9 cellular contexts compared by ENCODE assay signal in genomic region chr13:30832377-30832776, GRCh38.
DNase-seq lines count a peak whose midpoint lies in the region; ATAC-seq and TF ChIP-seq lines count a peak whose summit lies in the region.
"Had no signal": no experiment of that assay in that cellular context is flagged by ENCODE, and none has a peak within 500 bp of the region (broad histone marks: within the 10 kb centered on the region; RNA-seq: fewer than 3 reads in every experiment).

No MANE protein-coding gene starts in this region.

- no peak overlapping the region for H3K27ac ChIP-seq in PC-9
- no peak overlapping the region for H3K27ac ChIP-seq in duodenal mucosa (ENCODE audit: low read depth, low read length)
- H3K27ac ChIP-seq in trophoblast cell (ENCODE audit: low read depth, low read length) = no peak overlapping the region

- DNase-seq in Calu3 (no peak), PC-9 (no peak), trophoblast cell (no peak), nephron progenitor cell (no peak), NCI-H82 (lab: John Stamatoyannopoulos, UW) (no peak)
- DNase-seq in activated CD4-positive, alpha-beta T cell treated with anti-CD3 and anti-CD28 coated beads, Interleukin-2, amount 50 U/mL, for 1 hour = no peak

- H3K9me3 Mint-ChIP-seq in Calu3 (ENCODE audit: low read depth, unreplicated experiment) (no peaks in the 10 kb centered on the region), nephron progenitor cell (peaks cover 10% of the 10 kb centered on the region)

- no peak overlapping the region for H2BK12ac ChIP-seq in trophoblast cell (ENCODE audit: low read length)

- H3K9me3 ChIP-seq in PC-9 (ENCODE audit: insufficient read depth, low read depth) (no peaks in the 10 kb centered on the region), duodenal mucosa (ENCODE audit: control insufficient read depth in 1 of 2, low read length in 2 of 2) (no peaks in the 10 kb centered on the region), trophoblast cell (ENCODE audit: insufficient read depth, low read depth, low read length) (no peaks in the 10 kb centered on the region)

- H3K4me3 Mint-ChIP-seq in Calu3 (ENCODE audit: low read depth, unreplicated experiment) (peak overlapping the region; percentile 62), nephron progenitor cell (no peak overlapping the region)
- H3K4me3 Mint-ChIP-seq: H9 had no signal

- H4K12ac ChIP-seq in trophoblast cell (ENCODE audit: low read depth, low read length) = no peak overlapping the region

- H3K4me3 ChIP-seq in PC-9 = no peak overlapping the region
- no peak overlapping the region for H3K4me3 ChIP-seq in duodenal mucosa (ENCODE audit: low read depth in 1 of 2, low read length in 2 of 2)
- H3K4me3 ChIP-seq in trophoblast cell (ENCODE audit: low read depth, low read length) = no peak overlapping the region

- H3K36me3 ChIP-seq in PC-9 (ENCODE audit: low read depth) (no peaks in the 10 kb centered on the region), duodenal mucosa (ENCODE audit: control insufficient read depth in 1 of 2, insufficient read depth in 2 of 2, low read length in 2 of 2) (no peaks in the 10 kb centered on the region), trophoblast cell (ENCODE audit: control insufficient read depth in 1 of 2, insufficient read depth in 2 of 2, low read length in 2 of 2) (no peaks in the 10 kb centered on the region)

- no peaks in the 10 kb centered on the region for H3K9me2 ChIP-seq in PC-9 (ENCODE audit: insufficient read depth)

- WGBS in trophoblast cell (ENCODE audit: extremely low coverage, insufficient coverage, insufficient read length) = no CpG with 5 or more reads among the region's 4 CpGs

- H2BK5ac ChIP-seq in trophoblast cell (ENCODE audit: low read depth, low read length, poor library complexity) = no peak overlapping the region

- H3K4me2 ChIP-seq in PC-9 = peak overlapping the region; percentile 24
- H3K4me2 ChIP-seq in trophoblast cell (ENCODE audit: low read length) = no peak overlapping the region

- intact Hi-C loops in Calu3 (cut with micrococcal nuclease; ENCODE audit: unreplicated experiment) (no loop called here), PC-9 (cut with micrococcal nuclease; ENCODE audit: unreplicated experiment) (no loop called here)

- H3K36me3 Mint-ChIP-seq in Calu3 (ENCODE audit: insufficient read depth, unreplicated experiment) (peaks cover 30% of the 10 kb centered on the region), nephron progenitor cell (ENCODE audit: low read depth) (peaks cover 6% of the 10 kb centered on the region)

- peaks cover 64% of the 10 kb centered on the region for H3K4me1 ChIP-seq in PC-9 (replicated peaks; ENCODE audit: insufficient read depth)
- H3K4me1 ChIP-seq in duodenal mucosa (ENCODE audit: control insufficient read depth in 1 of 2, insufficient read depth in 2 of 2, low read length in 2 of 2) = peaks cover 24 to 30% of the 10 kb centered on the region in 2 donors
- peaks cover 10 to 20% of the 10 kb centered on the region in 2 experiments for H3K4me1 ChIP-seq in trophoblast cell (ENCODE audit: control insufficient read depth in 1 of 2, insufficient read depth in 2 of 2, low read length in 2 of 2)

- H2AK5ac ChIP-seq in trophoblast cell (ENCODE audit: low read length) = no peak overlapping the region

- H2AFZ ChIP-seq in PC-9 (no peak overlapping the region), trophoblast cell (ENCODE audit: insufficient read depth, low read length, poor library complexity) (no peak overlapping the region)

- H2BK120ac ChIP-seq in trophoblast cell (ENCODE audit: insufficient read depth, low read length, poor library complexity) = no peak overlapping the region

- H3K27ac Mint-ChIP-seq in Calu3 (ENCODE audit: unreplicated experiment) = peak overlapping the region; percentile 96
- no peak overlapping the region for H3K27ac Mint-ChIP-seq in nephron progenitor cell

- POLR2A ChIA-PET in PC-9 (lab: Charles Lee; ENCODE audit: unreplicated experiment) = no interaction called here

- H3K27me3 ChIP-seq in PC-9 (ENCODE audit: insufficient read depth, low read depth) (no peaks in the 10 kb centered on the region), duodenal mucosa (ENCODE audit: control insufficient read depth in 1 of 2, insufficient read depth in 2 of 2, low read length in 2 of 2) (no peaks in the 10 kb centered on the region), trophoblast cell (ENCODE audit: insufficient read depth, low read length) (no peaks in the 10 kb centered on the region)

- no peak overlapping the region for H4K8ac ChIP-seq in trophoblast cell (ENCODE audit: low read depth, low read length)

- CTCF ChIA-PET in Calu3 (lab: Charles Lee) (interaction anchor here (1.3 kb wide), 1 partner anchor 33 kb away, joined by 3 read pairs; no protein-coding TSS in a partner anchor), PC-9 (lab: Charles Lee) (no interaction called here)

- peaks cover 19% of the 10 kb centered on the region for H3K79me1 ChIP-seq in trophoblast cell (ENCODE audit: low read length)

- peaks cover 26% of the 10 kb centered on the region for H3F3A ChIP-seq in PC-9 (ENCODE audit: insufficient read depth, low read depth)

- no peak for ATAC-seq in HG03025 (IDR thresholded peaks at IDR 0.05; ENCODE audit: low FRiP score, unreplicated experiment)

- H3K4ac ChIP-seq in trophoblast cell (ENCODE audit: low read depth, low read length) = no peak overlapping the region

- TF ChIP-seq CTCF in Calu3 (IDR thresholded peaks at IDR 0.05; ENCODE audit: unreplicated experiment) = no peak
- TF ChIP-seq CTCF in PC-9 (conservative IDR thresholded peaks at IDR 0.05) = no peak
- no peak for TF ChIP-seq CTCF in nephron progenitor cell (IDR thresholded peaks at IDR 0.05)

- no peak overlapping the region for H3K18ac ChIP-seq in trophoblast cell (ENCODE audit: low read length)

- H3K27me3 Mint-ChIP-seq in Calu3 (ENCODE audit: unreplicated experiment) (no peaks in the 10 kb centered on the region), nephron progenitor cell (ENCODE audit: low read depth, poor library complexity) (peaks cover 19% of the 10 kb centered on the region)

- no peaks in the 10 kb centered on the region for H3K79me2 ChIP-seq in PC-9 (ENCODE audit: low read depth)
- H3K79me2 ChIP-seq in trophoblast cell (ENCODE audit: control insufficient read depth, insufficient read depth, low read length, poor library complexity) = peaks cover 3% of the 10 kb centered on the region

- H3K23ac ChIP-seq in trophoblast cell (ENCODE audit: low read length) = no peak overlapping the region

- no peak overlapping the region for H3K14ac ChIP-seq in trophoblast cell (ENCODE audit: low read length)

- BruUV-seq in Calu3 (replicated peaks; lab: Mats Ljungman, UMichigan) = no TSS peak
- BruUV-seq in PC-9 (replicated peaks; lab: Mats Ljungman, UMichigan) = no TSS peak

- H3K9ac ChIP-seq in duodenal mucosa (ENCODE audit: low read depth in 1 of 2, low read length in 2 of 2) = peak overlapping the region; percentile 22 to 36
- H3K9ac ChIP-seq in trophoblast cell (ENCODE audit: low read length) = no peak overlapping the region

- peak overlapping the region; percentile 21 for H4K91ac ChIP-seq in trophoblast cell (ENCODE audit: low read depth, low read length)

- H4K20me1 ChIP-seq in PC-9 (ENCODE audit: insufficient read depth) = no peaks in the 10 kb centered on the region

- H3K4me1 Mint-ChIP-seq in Calu3 (ENCODE audit: low read depth, unreplicated experiment) = peaks cover 58% of the 10 kb centered on the region
- H3K4me1 Mint-ChIP-seq in nephron progenitor cell = peaks cover 31% of the 10 kb centered on the region
